8 cellular contexts compared by ENCODE assay signal in genomic region chr2:169694113-169694893, GRCh38. TPM values are rescaled to one million over a fixed set of nuclear protein-coding genes. Genes with fewer than 3 reads are reported as not detected.
DNase-seq lines count a peak whose midpoint lies in the region; ATAC-seq and TF ChIP-seq lines count a peak whose summit lies in the region.

Gene CFAP210 (minus strand): TSS chr2:169694405. CDS start chr2:169694327, 78 bp downstream.
Gene PHOSPHO2 (plus strand): TSS chr2:169694469. CDS start chr2:169700972, 6,503 bp downstream.

- H3K4me3 ChIP-seq in GM06990 (replicated peaks; ENCODE audit: low read depth, low read length) (peak within 1 kb of the TSS; percentile 63), NB4 (ENCODE audit: low read depth, low read length) (peak within 1 kb of the TSS; percentile 84)

- TF ChIP-seq CTCF in GM06990 (IDR thresholded peaks at IDR 0.05; ENCODE audit: insufficient read depth, low read length, poor library complexity, severe bottlenecking): no peak
- TF ChIP-seq CTCF in NB4 (IDR thresholded peaks at IDR 0.05; ENCODE audit: low read depth, low read length): no peak

- TF ChIP-seq POLR2A in NB4 (IDR thresholded peaks at IDR 0.05; ENCODE audit: extremely low read depth, insufficient read length): peak; percentile 70

- ATAC-seq in HG02571 (IDR thresholded peaks at IDR 0.05; ENCODE audit: unreplicated experiment): peak; percentile 100

- no peaks in the 10 kb centered on the region for H3K27me3 ChIP-seq in GM06990 (replicated peaks; ENCODE audit: control insufficient read depth, insufficient read depth, low read length)

- no peaks in the 10 kb centered on the region for H3K36me3 ChIP-seq in GM06990 (ENCODE audit: control insufficient read depth, insufficient read depth, low read length)

- DNase-seq in GM06990 (ENCODE audit: extremely low read depth, insufficient read length) (peak; percentile 96), NB4 (ENCODE audit: low read depth) (peak; percentile 97), SK-N-DZ (ENCODE audit: low spot score) (peak; percentile 97), globus pallidus (ENCODE audit: low spot score) (peak; percentile 94), non-pigmented ciliary epithelial cell (ENCODE audit: low read depth) (peak; percentile 70), superior temporal gyrus (ENCODE audit: extremely low spot score) (peak; percentile 95)
- DNase-seq in activated naive CD4-positive, alpha-beta T cell treated with anti-CD3 and anti-CD28 coated beads, Interleukin-2, amount 50 U/mL, for 16 hours: peak; percentile 99

RNA-seq across cellular contexts. Expression of gene CFAP210, which starts in this region (rescaled TPM):
- polyA plus RNA-seq in SK-N-DZ (2014; cell fraction: cytosol; rRNA removed): 0.07 and 0.09 TPM in 2 replicates
- polyA plus RNA-seq in SK-N-DZ (2014; cell fraction: nucleus; rRNA removed): 0.12 and 0.44 TPM in 2 replicates

RNA-seq across cellular contexts. Expression of gene PHOSPHO2, which starts in this region (rescaled TPM):
- polyA plus RNA-seq in SK-N-DZ (2014; cell fraction: cytosol; rRNA removed): 16.3 and 17.1 TPM in 2 replicates
- polyA plus RNA-seq in SK-N-DZ (2014; cell fraction: nucleus; rRNA removed): 12.4 and 15.1 TPM in 2 replicates

Comparison
In these comparisons a context has a peak if more than half of its experiments do, and no peak if none do; other contexts are left out.
1. Peak in every context shown above with its lines: DNase-seq, ATAC-seq and H3K4me3 ChIP-seq.